ENCODE assay signal across 8 cellular contexts in the genomic region with DNA sequence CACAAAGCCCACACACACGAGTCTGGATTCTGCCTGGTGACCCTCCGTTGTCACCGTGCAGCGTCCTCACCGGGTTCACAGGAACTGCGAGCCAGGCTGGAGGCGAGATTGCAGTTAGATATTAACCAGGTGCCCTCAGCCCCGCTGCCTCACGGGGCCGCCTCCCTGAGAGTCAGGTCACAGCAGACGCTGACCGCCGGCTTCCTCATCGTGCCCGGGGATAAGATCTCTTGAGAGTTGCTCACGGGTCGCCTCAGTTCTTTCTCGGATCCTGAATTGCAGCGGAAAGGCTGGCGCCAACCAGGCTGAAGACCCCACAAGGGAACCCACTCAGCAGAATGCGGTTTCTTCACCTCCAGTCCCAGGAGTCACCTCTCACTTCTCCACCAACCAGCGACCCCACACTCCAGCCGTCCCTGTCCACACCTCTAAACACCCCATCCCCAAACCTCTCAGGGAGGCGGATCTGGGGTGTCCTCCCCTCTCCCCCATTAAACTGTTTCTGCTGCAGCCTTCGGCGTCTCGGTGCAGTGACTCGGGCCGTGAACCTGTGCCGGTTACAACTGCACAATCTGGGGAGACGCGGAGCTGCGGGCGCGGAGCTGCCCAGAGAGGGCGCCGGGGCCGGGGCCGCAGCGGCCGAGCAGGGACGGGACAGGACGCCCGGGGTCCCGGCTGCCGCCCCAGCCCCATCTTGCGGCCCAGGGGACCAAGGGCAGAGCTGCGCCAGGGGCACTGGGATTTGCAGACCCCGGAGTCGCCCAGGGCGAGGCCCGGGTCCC. TPM values are rescaled to one million over a fixed set of nuclear protein-coding genes. Genes with fewer than 3 reads are reported as not detected.
DNase-seq lines count a peak whose midpoint lies in the region; TF ChIP-seq lines count a peak whose summit lies in the region.

No MANE protein-coding gene starts in this region.

- H3K27ac ChIP-seq in mucosa of rectum (ENCODE audit: low read depth in 2 of 2, low read length in 2 of 2): peak overlapping the region; percentile 96 to 97
- peak overlapping the region; percentile 86 for H3K27ac ChIP-seq in subcutaneous abdominal adipose tissue (ENCODE audit: low read depth, low read length)

- H3K9ac ChIP-seq in mucosa of rectum (ENCODE audit: low read depth in 1 of 2, low read length in 2 of 2) (peak overlapping the region; percentile 92 to 98), subcutaneous abdominal adipose tissue (ENCODE audit: low read length in 5 of 5) (peak overlapping the region; percentile 78 to 89 (median 87))

- no peaks in the 10 kb centered on the region for H3K27me3 ChIP-seq in mucosa of rectum (ENCODE audit: control insufficient read depth in 2 of 2, insufficient read depth in 2 of 2, low read length in 2 of 2)
- no peaks in the 10 kb centered on the region for H3K27me3 ChIP-seq in subcutaneous abdominal adipose tissue (ENCODE audit: control insufficient read depth in 5 of 5, insufficient read depth in 4 of 5, low read length in 5 of 5)

- H3K9me3 ChIP-seq in mucosa of rectum (ENCODE audit: control insufficient read depth in 2 of 2, low read length in 2 of 2): no peaks in the 10 kb centered on the region
- no peaks in the 10 kb centered on the region for H3K9me3 ChIP-seq in subcutaneous abdominal adipose tissue (ENCODE audit: control insufficient read depth in 5 of 5, low read length in 5 of 5)

- POLR2A ChIA-PET in HEK293T (lab: Yijun Ruan, JAX): no interaction called here

- DNase-seq in DMS 273 (lab: John Stamatoyannopoulos, UW; ENCODE audit: unreplicated experiment): peak; percentile 58
- DNase-seq in DMS 273 treated with DMSO at 0.1 percent for 48 hours (lab: John Stamatoyannopoulos, UW): no peak
- DNase-seq in HEK293T (ENCODE audit: extremely low spot score): peak; percentile 14
- DNase-seq in NAMALWA (ENCODE audit: low spot score): peak; percentile 60
- DNase-seq in activated CD8-positive, alpha-beta memory T cell treated with anti-CD3 and anti-CD28 coated beads for 24 hours: peak; percentile 70
- DNase-seq in epithelial cell of proximal tubule (ENCODE audit: low read depth): peak; percentile 4

- H3K4me3 ChIP-seq in epithelial cell of proximal tubule (ENCODE audit: low read depth, low read length) (peak overlapping the region; percentile 90), mucosa of rectum (ENCODE audit: low read length in 2 of 2) (peak overlapping the region; percentile 88), subcutaneous abdominal adipose tissue (ENCODE audit: low read depth in 1 of 5, low read length in 5 of 5) (peak overlapping the region; percentile 80 to 93 (median 89))

- CTCF ChIA-PET in HEK293T (lab: Yijun Ruan, JAX): no interaction called here

- H3K36me3 ChIP-seq in mucosa of rectum (ENCODE audit: control insufficient read depth in 2 of 2, insufficient read depth in 2 of 2, low read length in 2 of 2): no peaks in the 10 kb centered on the region
- no peaks in the 10 kb centered on the region for H3K36me3 ChIP-seq in subcutaneous abdominal adipose tissue (ENCODE audit: control insufficient read depth in 5 of 5, insufficient read depth in 5 of 5, low read length in 5 of 5)

- peaks cover 10 to 16% of the 10 kb centered on the region in 2 donors for H3K4me1 ChIP-seq in mucosa of rectum (ENCODE audit: control insufficient read depth in 2 of 2, insufficient read depth in 2 of 2, low read length in 2 of 2)
- peaks cover 11 to 27% (median 24%) of the 10 kb centered on the region in 5 donors for H3K4me1 ChIP-seq in subcutaneous abdominal adipose tissue (ENCODE audit: control insufficient read depth in 5 of 5, insufficient read depth in 5 of 5, low read length in 5 of 5)

- TF ChIP-seq CTCF in epithelial cell of proximal tubule (conservative IDR thresholded peaks at IDR 0.05; ENCODE audit: low read depth, low read length): peak; percentile 20

TF ChIP-seq in HEK293T, 16 proteins besides CTCF, POLR2A, EP300 and RAD21:
- TF ChIP-seq BHLHE40 (IDR thresholded peaks at IDR 0.05; ENCODE audit: borderline replicate concordance): no peak
- TF ChIP-seq L3MBTL2 (conservative IDR thresholded peaks at IDR 0.05): no peak
- TF ChIP-seq ELF4 (IDR thresholded peaks at IDR 0.05): no peak
- TF ChIP-seq NFRKB (IDR thresholded peaks at IDR 0.05): no peak
- no peak for TF ChIP-seq FOXM1 (IDR thresholded peaks at IDR 0.05; ENCODE audit: borderline replicate concordance)
- TF ChIP-seq LEF1 (IDR thresholded peaks at IDR 0.05; ENCODE audit: borderline replicate concordance): no peak
- TF ChIP-seq HDGF (IDR thresholded peaks at IDR 0.05; ENCODE audit: borderline replicate concordance): no peak
- TF ChIP-seq FOXA1 (IDR thresholded peaks at IDR 0.05): no peak
- no peak for TF ChIP-seq CTBP1 (IDR thresholded peaks at IDR 0.05; ENCODE audit: borderline replicate concordance)
- no peak for TF ChIP-seq TARDBP (IDR thresholded peaks at IDR 0.05)
- no peak for TF ChIP-seq SP1 (IDR thresholded peaks at IDR 0.05)

RNA-seq across cellular contexts. Expression of a gene that starts 0.6 kb away (rescaled TPM):
- total RNA-seq in epithelial cell of proximal tubule: 6.5 and 7.4 TPM in 2 replicates

RNA-seq across cellular contexts. Expression of a gene that starts 28.6 kb away (rescaled TPM):
- total RNA-seq in epithelial cell of proximal tubule: 1.2 and 2.0 TPM in 2 replicates
